Comparison of ENCODE assay signal across 9 cellular contexts in genomic region chr7:115475774-115476407, GRCh38.
A peak's percentile ranks its signal among the peaks of the same experiment; 100 is the strongest.
DNase-seq lines count a peak whose midpoint lies in the region; FAIRE-seq and TF ChIP-seq lines count a peak whose summit lies in the region.
"Had no signal": no experiment of that assay in that cellular context is flagged by ENCODE, and none has a peak within 500 bp of the region (broad histone marks: within the 10 kb centered on the region; RNA-seq: fewer than 3 reads in every experiment).

No MANE protein-coding gene starts in this region.

- H3K36me3 Mint-ChIP-seq in CD14-positive monocyte, result no peaks in the 10 kb centered on the region

- H3K9me3 Mint-ChIP-seq in CD14-positive monocyte, result peaks cover 0 to 6% (median 1%) of the 10 kb centered on the region in 7 donors

- no peak overlapping the region for H3K4me3 ChIP-seq in choroid plexus epithelial cell (ENCODE audit: low read depth, low read length)

- H3K27ac Mint-ChIP-seq in CD14-positive monocyte, result no peak overlapping the region

- FAIRE-seq in frontal cortex (lab: Jason Lieb, UNC), result no peak

- intact Hi-C loops in CD14-positive monocyte (cut with micrococcal nuclease), result no loop called here

- peaks cover 14% of the 10 kb centered on the region for H3K4me1 Mint-ChIP-seq in CD14-positive monocyte

- peak; percentile 6 for DNase-seq in NCI-H510A treated with DMSO at 0.1 percent for 48 hours (lab: John Stamatoyannopoulos, UW)
- DNase-seq in NCI-H510A (lab: John Stamatoyannopoulos, UW), result no peak
- peak; percentile 1 for DNase-seq in MV-4-11 (lab: John Stamatoyannopoulos, UW)
- DNase-seq in choroid plexus epithelial cell (ENCODE audit: low read depth), result no peak
- DNase-seq in pons (ENCODE audit: low spot score), result peak; percentile 11
- no peak for DNase-seq in NCI-H2227 (lab: John Stamatoyannopoulos, UW; ENCODE audit: unreplicated experiment)
- no peak for DNase-seq in frontal cortex (ENCODE audit: low spot score in 2 of 2)
- DNase-seq in CD14-positive monocyte (ENCODE audit: low spot score), result no peak
- DNase-seq: ACHN had no signal

- H3K27me3 Mint-ChIP-seq in CD14-positive monocyte (ENCODE audit: low read depth in 3 of 3), result peaks cover 24 to 42% (median 39%) of the 10 kb centered on the region in 3 donors

- H3K4me3 Mint-ChIP-seq in CD14-positive monocyte, result peak overlapping the region in 1 of 2 donors; percentile 79

- TF ChIP-seq CTCF in choroid plexus epithelial cell (conservative IDR thresholded peaks at IDR 0.05; ENCODE audit: low read depth, low read length) (peak; percentile 21), CD14-positive monocyte (IDR thresholded peaks at IDR 0.05) (no peak)

Comparison
In these comparisons a context has a peak if more than half of its experiments do, and no peak if none do; other contexts are left out.
1. DNase-seq: peak in NCI-H510A treated with DMSO at 0.1 percent for 48 hours (single experiment), MV-4-11 (single experiment) and pons (single experiment); none in NCI-H510A (single experiment), choroid plexus epithelial cell (single experiment), NCI-H2227 (single experiment), frontal cortex (0 of 2) and CD14-positive monocyte (single experiment).